Comparison of ENCODE assay signal across 2 cellular contexts in the genomic region with DNA sequence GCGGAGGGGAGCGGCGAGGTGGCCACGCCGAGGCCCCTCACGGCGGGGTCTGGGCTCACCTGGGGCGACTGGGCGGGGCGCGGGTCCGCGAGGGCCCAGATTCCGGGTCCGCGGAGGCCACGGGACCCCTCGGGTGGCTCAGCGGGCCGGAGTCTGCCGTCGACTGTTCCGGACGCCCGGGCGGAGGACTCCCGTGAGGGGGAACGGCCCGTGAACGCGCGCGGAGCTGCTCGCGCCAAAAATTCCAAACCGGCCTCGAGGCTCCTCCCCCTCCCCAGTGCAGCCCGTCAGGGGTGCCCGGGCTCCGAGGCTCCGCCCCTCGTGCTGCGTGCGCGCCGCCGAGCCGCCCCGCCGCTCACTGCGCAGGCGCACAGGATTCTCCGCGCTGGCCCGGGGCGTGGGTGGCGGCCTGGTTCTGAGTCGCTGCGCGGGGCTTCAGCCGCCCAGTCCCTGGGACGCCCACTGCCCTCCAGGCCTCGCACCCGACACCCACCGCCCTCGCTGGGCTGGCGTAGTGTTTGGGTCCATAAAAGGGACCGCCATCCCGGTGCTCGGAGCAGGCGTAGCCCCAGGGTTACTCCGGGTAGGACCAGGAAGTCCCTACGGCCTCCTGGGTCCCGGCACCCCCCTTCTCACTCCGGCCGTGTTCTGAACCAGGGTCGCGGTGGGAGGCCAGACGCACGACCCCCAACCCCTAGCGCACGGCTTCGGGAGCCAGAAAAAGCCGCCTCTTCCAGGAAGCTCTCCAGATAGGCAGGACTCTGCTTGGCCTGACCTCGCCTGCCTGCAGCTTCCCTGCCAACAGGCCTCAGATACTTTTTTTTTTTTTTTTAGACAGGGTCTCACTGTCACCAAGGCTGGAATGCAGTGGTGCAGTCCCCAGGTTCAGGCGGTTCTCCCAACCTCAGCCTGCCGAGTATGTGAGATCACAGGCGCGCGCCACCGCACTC.
TF ChIP-seq lines count a peak whose summit lies in the region.

Gene PKMYT1, minus strand, starts transcription at position 220 of the 950 bp plus-strand sequence. CDS start 789 bp downstream, outside the sequence.

TF ChIP-seq in IMR-90, 13 proteins besides CTCF, POLR2A, EP300 and RAD21 (continued from another document):
- TF ChIP-seq MXI1 (IDR thresholded peaks at IDR 0.05; ENCODE audit: borderline replicate concordance, low read depth, low read length) (peak; percentile 90), CHD1 (IDR thresholded peaks at IDR 0.05; ENCODE audit: low read depth, low read length) (no peak), USF2 (IDR thresholded peaks at IDR 0.05; ENCODE audit: low read depth, low read length) (peak; percentile 69), RFX5 (IDR thresholded peaks at IDR 0.05; ENCODE audit: low read depth, low read length) (no peak), SMC3 (IDR thresholded peaks at IDR 0.05; ENCODE audit: low read depth, low read length) (no peak), RCOR1 (IDR thresholded peaks at IDR 0.05; ENCODE audit: insufficient replicate concordance, low read length) (no peak)
- TF ChIP-seq, protein P1, sequence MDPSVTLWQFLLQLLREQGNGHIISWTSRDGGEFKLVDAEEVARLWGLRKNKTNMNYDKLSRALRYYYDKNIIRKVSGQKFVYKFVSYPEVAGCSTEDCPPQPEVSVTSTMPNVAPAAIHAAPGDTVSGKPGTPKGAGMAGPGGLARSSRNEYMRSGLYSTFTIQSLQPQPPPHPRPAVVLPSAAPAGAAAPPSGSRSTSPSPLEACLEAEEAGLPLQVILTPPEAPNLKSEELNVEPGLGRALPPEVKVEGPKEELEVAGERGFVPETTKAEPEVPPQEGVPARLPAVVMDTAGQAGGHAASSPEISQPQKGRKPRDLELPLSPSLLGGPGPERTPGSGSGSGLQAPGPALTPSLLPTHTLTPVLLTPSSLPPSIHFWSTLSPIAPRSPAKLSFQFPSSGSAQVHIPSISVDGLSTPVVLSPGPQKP (IDR thresholded peaks at IDR 0.05; ENCODE audit: borderline replicate concordance, low read depth, low read length): no peak

TF ChIP-seq in PFSK-1, 5 proteins besides CTCF, POLR2A, EP300 and RAD21:
- TF ChIP-seq, protein P2, sequence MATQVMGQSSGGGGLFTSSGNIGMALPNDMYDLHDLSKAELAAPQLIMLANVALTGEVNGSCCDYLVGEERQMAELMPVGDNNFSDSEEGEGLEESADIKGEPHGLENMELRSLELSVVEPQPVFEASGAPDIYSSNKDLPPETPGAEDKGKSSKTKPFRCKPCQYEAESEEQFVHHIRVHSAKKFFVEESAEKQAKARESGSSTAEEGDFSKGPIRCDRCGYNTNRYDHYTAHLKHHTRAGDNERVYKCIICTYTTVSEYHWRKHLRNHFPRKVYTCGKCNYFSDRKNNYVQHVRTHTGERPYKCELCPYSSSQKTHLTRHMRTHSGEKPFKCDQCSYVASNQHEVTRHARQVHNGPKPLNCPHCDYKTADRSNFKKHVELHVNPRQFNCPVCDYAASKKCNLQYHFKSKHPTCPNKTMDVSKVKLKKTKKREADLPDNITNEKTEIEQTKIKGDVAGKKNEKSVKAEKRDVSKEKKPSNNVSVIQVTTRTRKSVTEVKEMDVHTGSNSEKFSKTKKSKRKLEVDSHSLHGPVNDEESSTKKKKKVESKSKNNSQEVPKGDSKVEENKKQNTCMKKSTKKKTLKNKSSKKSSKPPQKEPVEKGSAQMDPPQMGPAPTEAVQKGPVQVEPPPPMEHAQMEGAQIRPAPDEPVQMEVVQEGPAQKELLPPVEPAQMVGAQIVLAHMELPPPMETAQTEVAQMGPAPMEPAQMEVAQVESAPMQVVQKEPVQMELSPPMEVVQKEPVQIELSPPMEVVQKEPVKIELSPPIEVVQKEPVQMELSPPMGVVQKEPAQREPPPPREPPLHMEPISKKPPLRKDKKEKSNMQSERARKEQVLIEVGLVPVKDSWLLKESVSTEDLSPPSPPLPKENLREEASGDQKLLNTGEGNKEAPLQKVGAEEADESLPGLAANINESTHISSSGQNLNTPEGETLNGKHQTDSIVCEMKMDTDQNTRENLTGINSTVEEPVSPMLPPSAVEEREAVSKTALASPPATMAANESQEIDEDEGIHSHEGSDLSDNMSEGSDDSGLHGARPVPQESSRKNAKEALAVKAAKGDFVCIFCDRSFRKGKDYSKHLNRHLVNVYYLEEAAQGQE (IDR thresholded peaks at IDR 0.05; ENCODE audit: insufficient read depth in 1 of 2, low read depth in 2 of 2, low read length in 2 of 2): no peak
- TF ChIP-seq POLR2AphosphoS5 (IDR thresholded peaks at IDR 0.05; ENCODE audit: low read depth, low read length) (peak; percentile 91), TAF1 (IDR thresholded peaks at IDR 0.05; ENCODE audit: borderline replicate concordance, insufficient read depth, low read length) (peak; percentile 67; the same call in 1 of the 2 replicates)
